In the genomic region with DNA sequence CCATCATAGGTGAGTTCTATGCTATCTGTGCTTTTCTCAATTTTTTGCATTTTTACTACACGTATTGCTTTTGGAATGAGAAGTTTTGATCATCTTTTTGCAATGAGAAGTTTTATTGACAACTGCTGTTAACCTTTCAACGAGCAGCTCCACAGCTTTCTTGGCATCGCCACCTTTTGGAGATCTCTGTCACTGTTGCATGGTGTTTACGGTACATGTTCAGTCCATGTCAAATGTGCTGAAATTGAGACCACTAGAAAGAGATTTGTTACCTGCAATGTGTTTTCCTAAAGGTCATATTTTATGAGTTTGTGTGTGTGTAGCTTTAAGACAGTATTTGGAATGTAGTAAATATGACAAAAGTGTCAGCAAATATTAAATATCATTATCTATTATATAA, we compare ENCODE assay signal across 1 cellular context.
TF ChIP-seq lines count a peak whose summit lies in the region.

No MANE protein-coding gene starts in this region.

TF ChIP-seq in K562, 482 proteins besides CTCF, POLR2A, EP300 and RAD21 (continued from another document):
- TF ChIP-seq CHD2 (IDR thresholded peaks at IDR 0.05; ENCODE audit: low read depth, low read length) = no peak
- TF ChIP-seq, protein P1, sequence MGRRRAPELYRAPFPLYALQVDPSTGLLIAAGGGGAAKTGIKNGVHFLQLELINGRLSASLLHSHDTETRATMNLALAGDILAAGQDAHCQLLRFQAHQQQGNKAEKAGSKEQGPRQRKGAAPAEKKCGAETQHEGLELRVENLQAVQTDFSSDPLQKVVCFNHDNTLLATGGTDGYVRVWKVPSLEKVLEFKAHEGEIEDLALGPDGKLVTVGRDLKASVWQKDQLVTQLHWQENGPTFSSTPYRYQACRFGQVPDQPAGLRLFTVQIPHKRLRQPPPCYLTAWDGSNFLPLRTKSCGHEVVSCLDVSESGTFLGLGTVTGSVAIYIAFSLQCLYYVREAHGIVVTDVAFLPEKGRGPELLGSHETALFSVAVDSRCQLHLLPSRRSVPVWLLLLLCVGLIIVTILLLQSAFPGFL (CRISPR knock-in tag; IDR thresholded peaks at IDR 0.05) = no peak
TF ChIP-seq in K562: peak in this region for 0.
